ENCODE assay signal across 1 cellular context in genomic region chr15:75646112-75646943, GRCh38.
TF ChIP-seq lines count a peak whose summit lies in the region.

No MANE protein-coding gene starts in this region.

TF ChIP-seq in endothelial cell of umbilical vein, 7 proteins besides CTCF, POLR2A, EP300 and RAD21 (continued from another document):
- no peak for TF ChIP-seq EZH2 (IDR thresholded peaks at IDR 0.05; ENCODE audit: borderline replicate concordance, low read depth, low read length, severe bottlenecking)
- no peak for TF ChIP-seq MYC (IDR thresholded peaks at IDR 0.05; ENCODE audit: low read depth, low read length)
- TF ChIP-seq FOS (IDR thresholded peaks at IDR 0.05; ENCODE audit: borderline replicate concordance, insufficient read depth, low read length) = no peak
